In the genomic region with DNA sequence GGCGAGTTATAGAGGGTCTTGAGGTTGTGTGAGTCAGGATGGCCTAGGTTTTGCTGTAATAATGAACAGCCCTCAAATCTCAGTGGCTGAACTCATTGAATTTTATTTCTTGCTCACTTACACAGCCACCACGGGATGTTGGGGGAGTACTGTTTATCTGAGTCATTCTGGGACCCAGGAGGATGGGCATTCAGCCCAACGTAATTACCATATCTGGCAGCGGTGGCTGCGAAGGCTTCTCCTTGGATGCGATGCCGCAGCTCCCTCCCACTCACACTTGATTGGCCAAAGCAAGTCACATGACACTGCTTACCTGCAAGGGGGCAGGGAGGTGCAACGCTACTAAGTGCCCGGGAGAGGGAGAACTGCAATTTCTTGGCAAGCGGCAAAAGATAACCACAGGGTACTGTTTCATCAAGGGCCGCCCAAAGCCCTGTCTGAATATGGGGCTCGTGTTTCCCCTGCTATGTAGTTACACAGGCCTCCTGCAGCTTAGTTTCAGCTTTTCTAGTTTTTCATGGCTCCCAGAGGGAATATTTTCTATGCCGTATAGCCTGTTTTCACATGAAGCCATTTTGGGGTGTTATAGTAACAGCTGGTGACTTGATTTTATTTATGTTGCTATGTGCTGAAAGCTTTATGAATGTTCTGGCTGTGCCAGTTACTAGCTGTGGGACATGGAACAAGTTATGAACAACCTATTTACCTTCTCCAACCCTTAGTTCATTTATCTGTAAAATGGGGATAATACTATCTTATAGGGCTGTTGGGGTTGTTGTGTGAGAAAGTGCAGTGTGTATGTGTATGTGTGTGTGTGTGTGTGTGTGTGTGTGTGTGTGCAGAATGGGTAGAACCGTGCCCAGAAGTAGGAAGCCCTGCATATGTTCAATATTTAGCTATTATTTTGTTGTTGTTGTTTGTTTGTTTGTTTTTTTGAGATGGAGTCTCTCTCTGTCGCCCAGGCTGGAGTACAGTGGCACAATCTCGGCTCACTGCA, we compare ENCODE assay signal across 8 cellular contexts. TPM values are rescaled to one million over a fixed set of nuclear protein-coding genes. Genes with fewer than 3 reads are reported as not detected.
DNase-seq lines count a peak whose midpoint lies in the region; ATAC-seq and TF ChIP-seq lines count a peak whose summit lies in the region.

No MANE protein-coding gene starts in this region.

- intact Hi-C loops in MCF 10A (cut with micrococcal nuclease): no loop called here

- peak in 2 of 3 donors; percentile 52 to 56 for DNase-seq in stimulated activated CD4-positive, alpha-beta T cell treated with anti-CD3 and anti-CD28 coated beads, Interleukin-12 subunit alpha, Interleukin-12 subunit beta, amount 100 ng/mL, for 48 hours (ENCODE audit: low read depth in 2 of 3, low spot score in 1 of 3)
- DNase-seq in stimulated activated CD4-positive, alpha-beta T cell treated with anti-CD3 and anti-CD28 coated beads, Interleukin-12 subunit alpha, Interleukin-12 subunit beta, amount 100 ng/mL, for 4 hours: no peak
- DNase-seq in MCF 10A (ENCODE audit: unreplicated experiment) (peak; percentile 67), mesenteric fat pad (ENCODE audit: low spot score) (peak; percentile 67), epidermal melanocyte (ENCODE audit: insufficient read length, low spot score) (no peak), NCI-H1105 treated with DMSO at 0.1 percent for 48 hours (lab: John Stamatoyannopoulos, UW) (no peak)

- H3K4me3 Mint-ChIP-seq in MCF 10A (ENCODE audit: unreplicated experiment): no peak overlapping the region

- H3K27ac ChIP-seq in SU-DHL-6 (ENCODE audit: low read depth, low read length): peak overlapping the region; percentile 50

- peaks cover 3% of the 10 kb centered on the region; the same call in 1 of the 2 replicates for H3K36me3 ChIP-seq in SU-DHL-6 (ENCODE audit: low read length)

- no TSS peak for BruUV-seq in MCF 10A (replicated peaks; lab: Mats Ljungman, UMichigan)

- H3K36me3 Mint-ChIP-seq in MCF 10A (ENCODE audit: insufficient read depth, unreplicated experiment): peaks cover 12% of the 10 kb centered on the region

- ATAC-seq in GM18868 (IDR thresholded peaks at IDR 0.05; ENCODE audit: unreplicated experiment): no peak

- H3K4me3 ChIP-seq in SU-DHL-6 (ENCODE audit: insufficient read depth, low read length, poor library complexity, severe bottlenecking): no peak overlapping the region

- H3K79me2 ChIP-seq in SU-DHL-6 (ENCODE audit: insufficient read depth, low read length): no peaks in the 10 kb centered on the region

- no peaks in the 10 kb centered on the region for H3K9me2 ChIP-seq in SU-DHL-6 (replicated peaks; ENCODE audit: insufficient read depth, low read length)

- H3K27me3 Mint-ChIP-seq in MCF 10A (ENCODE audit: insufficient read depth, unreplicated experiment): no peaks in the 10 kb centered on the region

- H3K9ac ChIP-seq in SU-DHL-6 (ENCODE audit: low read length): peak overlapping the region; percentile 20; the same call in 1 of the 2 replicates

- no peaks in the 10 kb centered on the region for H3K27me3 ChIP-seq in SU-DHL-6 (ENCODE audit: low read length)

- CTCF ChIA-PET in MCF 10A (lab: Yijun Ruan, JAX): interaction anchor here (0.6 to 0.9 kb wide), 4 partner anchors 9 to 321 kb away, joined by 3 to 5 read pairs (median 3); no protein-coding TSS in a partner anchor

- peak overlapping the region; percentile 52 for H3K4me2 ChIP-seq in SU-DHL-6 (ENCODE audit: low read depth, low read length, poor library complexity, severe bottlenecking)

- TF ChIP-seq CTCF in SU-DHL-6 (IDR thresholded peaks at IDR 0.05; ENCODE audit: insufficient read depth, low read length, poor library complexity, severe bottlenecking) (peak; percentile 50), MCF 10A (IDR thresholded peaks at IDR 0.05; ENCODE audit: unreplicated experiment) (no peak)

- H3K27ac Mint-ChIP-seq in MCF 10A (ENCODE audit: low read depth, unreplicated experiment): no peak overlapping the region

- peaks cover 3% of the 10 kb centered on the region for H3F3A ChIP-seq in SU-DHL-6 (ENCODE audit: insufficient read depth)

- no peaks in the 10 kb centered on the region for H3K4me1 Mint-ChIP-seq in MCF 10A (ENCODE audit: insufficient read depth, unreplicated experiment)

- POLR2A ChIA-PET in MCF 10A (lab: Yijun Ruan, JAX): interaction anchor here (0.6 to 1.2 kb wide), 2 partner anchors 13 to 625 kb away, joined by 3 to 10 read pairs; no protein-coding TSS in a partner anchor

- no peaks in the 10 kb centered on the region for H3K9me3 ChIP-seq in SU-DHL-6 (ENCODE audit: insufficient read depth, low read length)

- no peaks in the 10 kb centered on the region for H4K20me1 ChIP-seq in SU-DHL-6 (ENCODE audit: low read depth, low read length)

- no peaks in the 10 kb centered on the region for H3K9me3 Mint-ChIP-seq in MCF 10A (ENCODE audit: unreplicated experiment)

- peak overlapping the region; percentile 49 for H2AFZ ChIP-seq in SU-DHL-6 (ENCODE audit: low read depth, low read length, severe bottlenecking)

RNA-seq across cellular contexts. Expression of a gene that starts 20.1 kb away (rescaled TPM):
- total RNA-seq in MCF 10A (2022) (4.8 and 5.5 TPM in 2 replicates), mesenteric fat pad (5.3 TPM)

RNA-seq across cellular contexts. Expression of a gene that starts 20.4 kb away (rescaled TPM):
- total RNA-seq in MCF 10A (2022) (12.2 and 14.6 TPM in 2 replicates), mesenteric fat pad (4.7 TPM)

Comparison
In these comparisons a context has a peak if more than half of its experiments do, and no peak if none do; other contexts are left out.
1. DNase-seq: peak in stimulated activated CD4-positive, alpha-beta T cell treated with anti-CD3 and anti-CD28 coated beads, Interleukin-12 subunit alpha, Interleukin-12 subunit beta, amount 100 ng/mL, for 48 hours (2 of 3), MCF 10A (single experiment) and mesenteric fat pad (single experiment); none in stimulated activated CD4-positive, alpha-beta T cell treated with anti-CD3 and anti-CD28 coated beads, Interleukin-12 subunit alpha, Interleukin-12 subunit beta, amount 100 ng/mL, for 4 hours (single experiment), epidermal melanocyte (single experiment) and NCI-H1105 treated with DMSO at 0.1 percent for 48 hours (single experiment).